In genomic region chr11:34261820-34262219, GRCh38 we compare ENCODE assay signal across 19 cellular contexts.
"Had no signal": no experiment of that assay in that cellular context is flagged by ENCODE, and none has a peak within 500 bp of the region (broad histone marks: within the 10 kb centered on the region; RNA-seq: fewer than 3 reads in every experiment).

No MANE protein-coding gene starts in this region.

- H3K36me3 Mint-ChIP-seq: stimulated activated memory B cell treated with anti-CD40 and anti-IgM and Interleukin-4, amounts not matched to agents 10 μg/mL and 1 μg/mL and 100 μg/mL, for 72 hours had no signal

- H3K27ac ChIP-seq: cardiac muscle cell, coronary artery, esophagus squamous epithelium, ovary, upper lobe of left lung had no signal

- H3K27ac Mint-ChIP-seq: activated naive CD8-positive, alpha-beta T cell treated with anti-CD3 and anti-CD28 coated beads, Interleukin-2, amount 50 U/mL, for 24 hours; activated T-helper 17 cell treated with anti-CD3 and anti-CD28 coated beads, Interleukin-2, amount 50 U/mL, for 72 hours; stimulated activated memory B cell treated with anti-CD40 and anti-IgM and Interleukin-4, amounts not matched to agents 10 μg/mL and 1 μg/mL and 100 μg/mL, for 72 hours had no signal

- DNase-seq: activated CD4-positive, alpha-beta T cell treated with anti-CD3 and anti-CD28 coated beads, Interleukin-2, amount 50 U/mL, for 4 hours; activated CD4-positive, CD25-positive, alpha-beta regulatory T cell treated with anti-CD3 and anti-CD28 coated beads, Interleukin-2, amount 50 U/mL, for 72 hours; activated naive CD4-positive, alpha-beta T cell treated with Interleukin-2 at 50 U/mL for 16 hours; activated naive CD8-positive, alpha-beta T cell treated with anti-CD3 and anti-CD28 coated beads, Interleukin-2, amount 50 U/mL, for 24 hours; activated T-cell treated with anti-CD3 and anti-CD28 coated beads for 4 hours; effector CD8-positive, alpha-beta T cell; esophagus squamous epithelium; glutamatergic neuron; kidney glomerular epithelial cell; ovary; stimulated activated CD4-positive, alpha-beta T cell treated with anti-CD3 and anti-CD28 coated beads, Interleukin-2, amount 100 ng/mL, for 24 hours; T-helper 1 cell; T1000; upper lobe of left lung had no signal

- H3K9me3 Mint-ChIP-seq: activated naive CD8-positive, alpha-beta T cell treated with anti-CD3 and anti-CD28 coated beads, Interleukin-2, amount 50 U/mL, for 24 hours; activated T-helper 17 cell treated with anti-CD3 and anti-CD28 coated beads, Interleukin-2, amount 50 U/mL, for 72 hours; neural crest cell; stimulated activated memory B cell treated with anti-CD40 and anti-IgM and Interleukin-4, amounts not matched to agents 10 μg/mL and 1 μg/mL and 100 μg/mL, for 72 hours had no signal

- H3K27me3 Mint-ChIP-seq: activated naive CD8-positive, alpha-beta T cell treated with anti-CD3 and anti-CD28 coated beads, Interleukin-2, amount 50 U/mL, for 24 hours; stimulated activated memory B cell treated with anti-CD40 and anti-IgM and Interleukin-4, amounts not matched to agents 10 μg/mL and 1 μg/mL and 100 μg/mL, for 72 hours had no signal

- ATAC-seq: activated naive CD8-positive, alpha-beta T cell treated with anti-CD3 and anti-CD28 coated beads, Interleukin-2, amount 50 U/mL, for 24 hours; activated T-helper 17 cell treated with anti-CD3 and anti-CD28 coated beads, Interleukin-2, amount 50 U/mL, for 72 hours; stimulated activated memory B cell treated with anti-CD40 and anti-IgM and Interleukin-4, amounts not matched to agents 10 μg/mL and 1 μg/mL and 100 μg/mL, for 72 hours had no signal

- H3K27me3 ChIP-seq: cardiac muscle cell, esophagus squamous epithelium, ovary, upper lobe of left lung had no signal

- H3K4me1 Mint-ChIP-seq: activated T-helper 17 cell treated with anti-CD3 and anti-CD28 coated beads, Interleukin-2, amount 50 U/mL, for 72 hours had no signal

- H3K4me3 Mint-ChIP-seq: activated naive CD8-positive, alpha-beta T cell treated with anti-CD3 and anti-CD28 coated beads, Interleukin-2, amount 50 U/mL, for 24 hours; activated T-helper 17 cell treated with anti-CD3 and anti-CD28 coated beads, Interleukin-2, amount 50 U/mL, for 72 hours; neural crest cell; stimulated activated memory B cell treated with anti-CD40 and anti-IgM and Interleukin-4, amounts not matched to agents 10 μg/mL and 1 μg/mL and 100 μg/mL, for 72 hours had no signal
